Comparison of ENCODE assay signal across 15 cellular contexts in the genomic region with DNA sequence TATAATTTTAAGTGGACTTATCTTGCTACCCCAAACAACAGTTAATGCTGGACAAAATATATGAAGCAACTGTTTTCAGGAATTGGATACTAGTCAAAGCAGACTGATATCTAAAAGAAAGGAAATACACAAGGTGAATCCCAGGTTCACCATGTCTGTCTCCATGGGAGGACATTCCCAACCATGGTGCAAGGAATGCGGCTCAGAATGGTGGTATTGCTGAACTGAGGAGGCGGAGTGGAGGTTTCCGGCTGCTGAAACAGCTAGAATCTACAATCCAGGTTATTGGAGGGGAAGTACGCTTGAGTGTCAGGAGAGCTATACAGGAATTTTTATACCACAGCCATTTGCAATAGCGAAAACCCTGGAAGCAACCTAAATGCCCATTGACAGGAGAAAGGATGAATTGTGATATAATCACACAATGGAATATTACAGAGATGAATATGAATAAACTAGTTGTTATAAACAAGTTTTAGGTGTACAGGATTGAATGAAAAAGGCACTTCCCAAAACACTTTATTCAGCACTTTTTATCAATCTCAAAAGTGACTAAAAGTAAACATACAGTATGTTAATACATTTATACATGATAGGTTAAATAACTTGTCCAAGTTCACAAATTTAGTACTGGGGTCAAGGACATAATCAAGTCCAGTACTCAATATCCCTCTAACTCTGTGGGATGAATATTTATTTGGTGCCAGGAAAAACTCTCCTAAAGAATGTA.
"Had no signal": no experiment of that assay in that cellular context is flagged by ENCODE, and none has a peak within 500 bp of the region (broad histone marks: within the 10 kb centered on the region; RNA-seq: fewer than 3 reads in every experiment).

No MANE protein-coding gene starts in this region.

- DNase-seq: activated B cell treated with CpG ODN at 0.5 μM for 24 hours; activated effector memory CD4-positive, alpha-beta T cell treated with Interleukin-2 at 50 U/mL for 16 hours; activated naive CD8-positive, alpha-beta T cell treated with anti-CD3 and anti-CD28 coated beads, Interleukin-2, amount 10 ng/mL, durations not matched to agents 7 days and 5 days; activated T-cell treated with anti-CD3 and anti-CD28 coated beads for 4 hours; aorta; hypothalamus; left colon; naive thymus-derived CD4-positive, alpha-beta T cell; nucleus accumbens; right cardiac atrium; small intestine had no signal

- H3K9me3 ChIP-seq: tibial nerve had no signal

- FAIRE-seq: bronchial epithelial cell, endometrium, small intestine had no signal

- H3K27ac ChIP-seq: tibial nerve had no signal

- H3K4me3 ChIP-seq: tibial nerve had no signal

- ATAC-seq: esophagus mucosa; left colon; naive thymus-derived CD4-positive, alpha-beta T cell; right cardiac atrium had no signal

- H3K27me3 ChIP-seq: tibial nerve had no signal
